1 cellular context compared by ENCODE assay signal in genomic region chr22:38900677-38901076, GRCh38.
TF ChIP-seq lines count a peak whose summit lies in the region.

No MANE protein-coding gene starts in this region.

TF ChIP-seq in GM12878, 131 proteins besides CTCF, POLR2A, EP300 and RAD21:
- TF ChIP-seq IKZF2 (IDR thresholded peaks at IDR 0.05) = peak in 1 of 2 experiments; percentile 21; a peak in 1 of 4 replicates
- TF ChIP-seq BHLHE40 (IDR thresholded peaks at IDR 0.05; ENCODE audit: borderline replicate concordance in 1 of 2, low read depth in 2 of 2, low read length in 1 of 2) = peak in 1 of 2 experiments; percentile 43; a peak in 2 of 4 replicates
- TF ChIP-seq RUNX3 (IDR thresholded peaks at IDR 0.05; ENCODE audit: low read length) = peak; percentile 80
- TF ChIP-seq RAD51 (IDR thresholded peaks at IDR 0.05) = peak; percentile 55; the same call in 1 of the 2 replicates
- TF ChIP-seq E2F4 (IDR thresholded peaks at IDR 0.05; ENCODE audit: low read depth, low read length) = no peak
